9 cellular contexts compared by ENCODE assay signal in the genomic region with DNA sequence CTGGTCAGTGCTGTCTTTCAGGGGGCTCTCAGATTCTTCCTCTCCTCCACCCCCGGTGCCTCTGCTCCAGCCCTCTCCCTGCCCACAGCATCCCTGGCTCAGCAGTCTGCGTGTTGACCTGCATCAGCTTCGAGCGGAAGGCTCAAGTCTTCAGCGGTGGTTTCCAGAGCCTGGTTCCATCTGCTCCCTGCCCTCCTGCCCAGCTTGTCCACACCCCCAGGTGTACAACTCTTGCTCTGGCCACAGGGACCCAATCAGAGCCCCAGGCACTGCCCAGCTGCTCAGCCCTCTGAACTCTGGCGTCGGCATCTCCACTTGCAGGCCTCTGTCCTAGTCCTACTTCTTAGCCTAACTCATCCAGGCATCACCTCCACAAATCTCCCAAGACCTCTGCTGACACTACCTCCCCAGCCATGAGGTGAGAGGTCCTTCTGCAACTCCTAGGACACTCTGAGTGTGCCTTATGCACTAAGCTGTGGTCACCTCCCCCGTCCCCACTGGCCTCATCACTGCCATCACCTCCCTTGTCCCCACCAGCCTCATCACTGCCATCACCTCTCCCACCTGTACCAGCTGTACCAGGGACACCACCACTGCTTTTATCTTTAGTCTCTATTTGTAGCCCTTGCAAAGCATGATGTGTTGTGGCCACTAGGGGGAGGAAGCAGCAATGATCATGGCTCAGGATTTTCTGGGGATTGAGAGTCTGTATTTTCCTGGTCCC.
DNase-seq lines count a peak whose midpoint lies in the region; ATAC-seq and TF ChIP-seq lines count a peak whose summit lies in the region.
"Had no signal": no experiment of that assay in that cellular context is flagged by ENCODE, and none has a peak within 500 bp of the region (broad histone marks: within the 10 kb centered on the region; RNA-seq: fewer than 3 reads in every experiment).

No MANE protein-coding gene starts in this region.

- intact Hi-C loops in lower leg skin (cut with DNase I; ENCODE audit: low total_unique reads), result no loop called here

- no peak overlapping the region for H3K27ac ChIP-seq in CD4-positive, CD25-positive, alpha-beta regulatory T cell (ENCODE audit: insufficient read depth, low read length, poor library complexity, severe bottlenecking)
- H3K27ac ChIP-seq: neutrophil had no signal

- no peak for TF ChIP-seq CTCF in lower leg skin (IDR thresholded peaks at IDR 0.05)

- ATAC-seq in CD4-positive, CD25-positive, alpha-beta regulatory T cell (ENCODE audit: low read depth in 2 of 2), result peak; percentile 36 to 40
- peak; percentile 56 for ATAC-seq in GM21529 (IDR thresholded peaks at IDR 0.05; ENCODE audit: unreplicated experiment)

- H3K9me3 ChIP-seq in CD4-positive, CD25-positive, alpha-beta regulatory T cell (ENCODE audit: control insufficient read depth in 2 of 2, low read length in 2 of 2), result no peaks in the 10 kb centered on the region
- H3K9me3 ChIP-seq: neutrophil had no signal

- peaks cover 10% of the 10 kb centered on the region for H3K36me3 Mint-ChIP-seq in CD4-positive, CD25-positive, alpha-beta regulatory T cell

- H3K27me3 Mint-ChIP-seq in CD4-positive, CD25-positive, alpha-beta regulatory T cell, result no peaks in the 10 kb centered on the region

- H3K4me3 ChIP-seq in CD4-positive, CD25-positive, alpha-beta regulatory T cell (ENCODE audit: low read depth, low read length), result no peak overlapping the region
- H3K4me3 ChIP-seq in lower leg skin (ENCODE audit: low read depth, poor library complexity, severe bottlenecking), result no peak overlapping the region

- 82 to 87% methylated on average over 8 of the region's 8 CpGs for WGBS in lower leg skin, 2 donors

- H3K4me1 ChIP-seq in CD4-positive, CD25-positive, alpha-beta regulatory T cell (ENCODE audit: control insufficient read depth, insufficient read depth, low read length, poor library complexity, severe bottlenecking), result peaks cover 4% of the 10 kb centered on the region

- no peaks in the 10 kb centered on the region for H3K27me3 ChIP-seq in CD4-positive, CD25-positive, alpha-beta regulatory T cell (ENCODE audit: control insufficient read depth, insufficient read depth, low read length)
- H3K27me3 ChIP-seq: neutrophil had no signal

- peak in 2 of 3 donors; percentile 51 to 55 for DNase-seq in CD4-positive, CD25-positive, alpha-beta regulatory T cell
- DNase-seq in NCI-H69 (lab: John Stamatoyannopoulos, UW) (peak; percentile 62), germinal center (ENCODE audit: low spot score) (peak; percentile 50), pons (ENCODE audit: low spot score) (peak; percentile 44), lower leg skin (ENCODE audit: low spot score in 2 of 2) (no peak), MV-4-11 (lab: John Stamatoyannopoulos, UW) (no peak)
- DNase-seq in activated T-cell treated with anti-CD3 and anti-CD28 coated beads, Interleukin-2, amount 50 U/mL, for 1 hour, result peak; percentile 36

- TF ChIP-seq POLR2A in lower leg skin (IDR thresholded peaks at IDR 0.05), result no peak

- no peaks in the 10 kb centered on the region for H3K36me3 ChIP-seq in CD4-positive, CD25-positive, alpha-beta regulatory T cell (ENCODE audit: control insufficient read depth, insufficient read depth, low read length)
- H3K36me3 ChIP-seq: neutrophil had no signal

- H3K9me3 Mint-ChIP-seq in CD4-positive, CD25-positive, alpha-beta regulatory T cell, result no peaks in the 10 kb centered on the region

- peak overlapping the region; percentile 14 to 62 (median 59) for H3K27ac Mint-ChIP-seq in CD4-positive, CD25-positive, alpha-beta regulatory T cell

- no peak overlapping the region for H3K4me3 Mint-ChIP-seq in CD4-positive, CD25-positive, alpha-beta regulatory T cell

- H3K4me1 Mint-ChIP-seq in CD4-positive, CD25-positive, alpha-beta regulatory T cell, result peaks cover 0 to 30% (median 3%) of the 10 kb centered on the region in 4 donors

Comparison
In these comparisons a context has a peak if more than half of its experiments do, and no peak if none do; other contexts are left out.
1. DNase-seq: peak in CD4-positive, CD25-positive, alpha-beta regulatory T cell (2 of 3), NCI-H69 (single experiment), activated T-cell treated with anti-CD3 and anti-CD28 coated beads, Interleukin-2, amount 50 U/mL, for 1 hour (single experiment), germinal center (single experiment) and pons (single experiment); none in lower leg skin (0 of 2) and MV-4-11 (single experiment).